ENCODE assay signal across 11 cellular contexts in the genomic region with DNA sequence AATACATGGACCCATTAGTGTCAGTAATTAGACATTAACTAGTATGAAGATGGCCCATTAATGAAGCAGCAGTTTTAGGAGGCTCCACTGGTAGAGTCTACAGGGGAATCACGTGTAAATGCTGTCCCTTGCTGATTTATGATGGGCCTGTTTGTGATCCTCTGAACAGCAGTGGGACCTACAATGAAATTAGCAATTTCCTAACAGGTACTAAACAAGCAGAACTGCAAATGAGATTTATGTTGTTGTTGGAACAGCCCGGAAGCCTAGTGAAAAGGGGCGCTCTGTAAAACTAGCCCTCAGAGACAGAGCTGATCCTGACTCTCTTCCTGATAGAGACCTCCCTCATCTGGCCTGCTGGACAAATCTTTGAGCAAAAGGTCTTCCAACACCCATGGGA. TPM values are rescaled to one million over a fixed set of nuclear protein-coding genes. Genes with fewer than 3 reads are reported as not detected.
"Had no signal": no experiment of that assay in that cellular context is flagged by ENCODE, and none has a peak within 500 bp of the region (broad histone marks: within the 10 kb centered on the region; RNA-seq: fewer than 3 reads in every experiment).

No MANE protein-coding gene starts in this region.

- H3K4me3 ChIP-seq: K562 had no signal

- H3K4me3 Mint-ChIP-seq: IgD-negative memory B cell had no signal

- H3K27me3 Mint-ChIP-seq: IgD-negative memory B cell had no signal

- H3K4me1 Mint-ChIP-seq: IgD-negative memory B cell had no signal

- ATAC-seq: HepG2, K562 had no signal

- FAIRE-seq: HepG2, HTR-8/SVneo, K562 had no signal

- H3K9me3 Mint-ChIP-seq: IgD-negative memory B cell had no signal

- H3K4me2 ChIP-seq: KMS-11 had no signal

- H3K27ac Mint-ChIP-seq: IgD-negative memory B cell had no signal

- H3K9ac ChIP-seq: KMS-11 had no signal

- H3K27ac ChIP-seq: HL-60, KMS-11 had no signal

- H3K36me3 Mint-ChIP-seq: IgD-negative memory B cell had no signal

- DNase-seq: IMR-90, KBM-7, KG1 had no signal

RNA-seq across cellular contexts. Expression of a gene that starts 54.9 kb away (rescaled TPM):
- total RNA-seq: HepG2, HT-29, HT1080, IMR-90, K562 had no signal
- polyA plus RNA-seq: HepG2, IgD-negative memory B cell, IMR-90, K562 had no signal
